ENCODE assay signal across 8 cellular contexts in genomic region chr1:27366113-27366410, GRCh38. TPM values are rescaled to one million over a fixed set of nuclear protein-coding genes. Genes with fewer than 3 reads are reported as not detected.
DNase-seq lines count a peak whose midpoint lies in the region; ATAC-seq and TF ChIP-seq lines count a peak whose summit lies in the region.

No MANE protein-coding gene starts in this region.

- H3K27ac Mint-ChIP-seq in activated CD8-positive, alpha-beta T cell treated with anti-CD3 and anti-CD28 coated beads for 36 hours = peak overlapping the region; percentile 32

- 0% methylated on average over 30 of the region's 30 CpGs for WGBS in ectodermal cell, 2 experiments

- no peaks in the 10 kb centered on the region for H3K9me3 Mint-ChIP-seq in activated CD8-positive, alpha-beta T cell treated with anti-CD3 and anti-CD28 coated beads for 36 hours

- H3K36me3 ChIP-seq in ectodermal cell (ENCODE audit: control insufficient read depth, insufficient read depth, low read length) = no peaks in the 10 kb centered on the region
- H3K36me3 ChIP-seq in lower lobe of right lung = peaks cover 41% of the 10 kb centered on the region

- intact Hi-C loops in activated CD8-positive, alpha-beta T cell treated with anti-CD3 and anti-CD28 coated beads for 36 hours (cut with micrococcal nuclease) = no loop called here
- intact Hi-C loops in lower lobe of right lung (cut with DNase I) = no loop called here

- no peak for TF ChIP-seq CTCF in activated CD8-positive, alpha-beta T cell treated with anti-CD3 and anti-CD28 coated beads for 36 hours (IDR thresholded peaks at IDR 0.05)
- no peak for TF ChIP-seq CTCF in lower lobe of right lung (IDR thresholded peaks at IDR 0.05)

- H3K4me3 Mint-ChIP-seq in activated CD8-positive, alpha-beta T cell treated with anti-CD3 and anti-CD28 coated beads for 36 hours = peak overlapping the region; percentile 82

- H3K4me1 ChIP-seq in ectodermal cell (ENCODE audit: control insufficient read depth, insufficient read depth, low read length) (peaks cover 33% of the 10 kb centered on the region), lower lobe of right lung (peaks cover 50% of the 10 kb centered on the region)

- H3K27me3 Mint-ChIP-seq in activated CD8-positive, alpha-beta T cell treated with anti-CD3 and anti-CD28 coated beads for 36 hours = no peaks in the 10 kb centered on the region

- H3K36me3 Mint-ChIP-seq in activated CD8-positive, alpha-beta T cell treated with anti-CD3 and anti-CD28 coated beads for 36 hours (ENCODE audit: low read depth) = no peaks in the 10 kb centered on the region

- POLR2A ChIA-PET in activated CD8-positive, alpha-beta T cell treated with anti-CD3 and anti-CD28 coated beads for 36 hours (lab: Charles Lee) = interaction anchor here (0.7 to 3.2 kb wide), 10 partner anchors 10 to 156 kb away, joined by 3 to 31 read pairs (median 3); partner anchors contain the start of gene CD164L2

- H3K27me3 ChIP-seq in ectodermal cell (ENCODE audit: control insufficient read depth, insufficient read depth, low read length, poor library complexity, severe bottlenecking) (peaks cover 7% of the 10 kb centered on the region), lower lobe of right lung (ENCODE audit: low read depth) (no peaks in the 10 kb centered on the region)

- ATAC-seq in HG02798 (IDR thresholded peaks at IDR 0.05; ENCODE audit: poor library complexity, unreplicated experiment) = peak; percentile 42
- ATAC-seq in activated CD8-positive, alpha-beta T cell treated with anti-CD3 and anti-CD28 coated beads for 36 hours = peak; percentile 73
- peak; percentile 76 to 78 for ATAC-seq in lower lobe of right lung

- H3K27ac ChIP-seq in ectodermal cell (ENCODE audit: insufficient read depth, low read depth, low read length, poor library complexity, severe bottlenecking) (peak overlapping the region; percentile 93), lower lobe of right lung (peak overlapping the region; percentile 97)

- H3K9me3 ChIP-seq in ectodermal cell (ENCODE audit: control insufficient read depth, low read length) (no peaks in the 10 kb centered on the region), lower lobe of right lung (no peaks in the 10 kb centered on the region)

- H3K4me3 ChIP-seq in ectodermal cell (ENCODE audit: insufficient read depth, low read depth, low read length) (peak overlapping the region; percentile 60), lower lobe of right lung (peak overlapping the region; percentile 79)

- peaks cover 18% of the 10 kb centered on the region for H3K4me1 Mint-ChIP-seq in activated CD8-positive, alpha-beta T cell treated with anti-CD3 and anti-CD28 coated beads for 36 hours (ENCODE audit: low read depth)

- DNase-seq in DMS79 (lab: John Stamatoyannopoulos, UW) = peak; percentile 73
- DNase-seq in NCI-H510A treated with DMSO at 0.1 percent for 48 hours (lab: John Stamatoyannopoulos, UW) = peak; percentile 78
- peak; percentile 92 for DNase-seq in activated CD8-positive, alpha-beta T cell treated with anti-CD3 and anti-CD28 coated beads for 36 hours
- DNase-seq in lower lobe of right lung = peak; percentile 94
- peak; percentile 81 to 83 for DNase-seq in stimulated activated CD4-positive, alpha-beta T cell treated with anti-CD3 and anti-CD28 coated beads, Interleukin-4, amount 100 ng/mL, for 48 hours (ENCODE audit: low read depth in 2 of 2)
- DNase-seq in NCI-H187 treated with DMSO at 0.1 percent for 48 hours (lab: John Stamatoyannopoulos, UW) = no peak

- CTCF ChIA-PET in activated CD8-positive, alpha-beta T cell treated with anti-CD3 and anti-CD28 coated beads for 36 hours (lab: Charles Lee) = interaction anchor here (0.9 to 8.2 kb wide), 19 partner anchors 9 to 949 kb away, joined by 3 to 91 read pairs (median 6); partner anchors contain the start of gene CD164L2

RNA-seq across cellular contexts. Expression of gene MAP3K6, which starts 0.7 kb away (rescaled TPM):
- total RNA-seq in activated CD8-positive, alpha-beta T cell treated with anti-CD3 and anti-CD28 coated beads for 36 hours = 1 to 10 TPM; 8.3 to 9.5 TPM
- polyA plus RNA-seq in ectodermal cell (2013, experiment 1 of 4) = 27.7 TPM
- 27.2 TPM for polyA plus RNA-seq in ectodermal cell (2013, experiment 2 of 4)
- polyA plus RNA-seq in ectodermal cell (2013, experiment 3 of 4) = 20.3 TPM
- 22.7 TPM for polyA plus RNA-seq in ectodermal cell (2013, experiment 4 of 4)
- 117 TPM for total RNA-seq in lower lobe of right lung

RNA-seq across cellular contexts. Expression of gene FCN3, which starts 8.6 kb away (rescaled TPM):
- not detected for total RNA-seq in activated CD8-positive, alpha-beta T cell treated with anti-CD3 and anti-CD28 coated beads for 36 hours
- not detected for polyA plus RNA-seq in ectodermal cell (2013, experiment 1 of 4)
- polyA plus RNA-seq in ectodermal cell (2013, experiment 2 of 4) = not detected
- 0.37 TPM for polyA plus RNA-seq in ectodermal cell (2013, experiment 3 of 4)
- not detected for polyA plus RNA-seq in ectodermal cell (2013, experiment 4 of 4)
- 1,125 TPM for total RNA-seq in lower lobe of right lung

RNA-seq across cellular contexts. Expression of gene CD164L2, which starts 17.1 kb away (rescaled TPM):
- not detected for total RNA-seq in activated CD8-positive, alpha-beta T cell treated with anti-CD3 and anti-CD28 coated beads for 36 hours
- polyA plus RNA-seq in ectodermal cell (2013, experiment 1 of 4) = 2.0 TPM
- polyA plus RNA-seq in ectodermal cell (2013, experiment 2 of 4) = 1.8 TPM
- 1.7 TPM for polyA plus RNA-seq in ectodermal cell (2013, experiment 3 of 4)
- polyA plus RNA-seq in ectodermal cell (2013, experiment 4 of 4) = 2.7 TPM
- total RNA-seq in lower lobe of right lung = 6.8 TPM

RNA-seq across cellular contexts. Expression of gene SYTL1, which starts 24.2 kb away (rescaled TPM):
- 10 to 100 TPM; 77.7 to 80.6 TPM for total RNA-seq in activated CD8-positive, alpha-beta T cell treated with anti-CD3 and anti-CD28 coated beads for 36 hours
- polyA plus RNA-seq in ectodermal cell (2013, experiment 1 of 4) = 12.0 TPM
- 12.4 TPM for polyA plus RNA-seq in ectodermal cell (2013, experiment 2 of 4)
- 12.6 TPM for polyA plus RNA-seq in ectodermal cell (2013, experiment 3 of 4)
- 14.8 TPM for polyA plus RNA-seq in ectodermal cell (2013, experiment 4 of 4)
- 29.3 TPM for total RNA-seq in lower lobe of right lung

RNA-seq across cellular contexts. Expression of gene GPR3, which starts 26.4 kb away (rescaled TPM):
- 1 to 10 TPM; 1.1 to 1.7 TPM for total RNA-seq in activated CD8-positive, alpha-beta T cell treated with anti-CD3 and anti-CD28 coated beads for 36 hours
- polyA plus RNA-seq in ectodermal cell (2013, experiment 1 of 4) = 5.3 TPM
- 5.1 TPM for polyA plus RNA-seq in ectodermal cell (2013, experiment 2 of 4)
- polyA plus RNA-seq in ectodermal cell (2013, experiment 3 of 4) = 4.2 TPM
- polyA plus RNA-seq in ectodermal cell (2013, experiment 4 of 4) = 4.3 TPM
- total RNA-seq in lower lobe of right lung = 0.18 TPM

Comparison
In these comparisons a context has a peak if more than half of its experiments do, and no peak if none do; other contexts are left out.
1. RNA of gene MAP3K6, which starts 0.7 kb away (total RNA-seq): 117 TPM in lower lobe of right lung (single experiment); 8.3 to 9.5 TPM in activated CD8-positive, alpha-beta T cell treated with anti-CD3 and anti-CD28 coated beads for 36 hours; every median in the first group is over 10 times any median in the second.
2. RNA of gene FCN3, which starts 8.6 kb away (total RNA-seq): 1,125 TPM in lower lobe of right lung (single experiment); not detected in activated CD8-positive, alpha-beta T cell treated with anti-CD3 and anti-CD28 coated beads for 36 hours; every median in the first group is over 1,000 times any median in the second.
3. Peak in every context shown above with its lines, with median percentiles within 50 percentile points of each other: ATAC-seq.